ENCODE assay signal across 13 cellular contexts in genomic region chr2:134260726-134261125, GRCh38. TPM values are rescaled to one million over a fixed set of nuclear protein-coding genes. Genes with fewer than 3 reads are reported as not detected.
DNase-seq lines count a peak whose midpoint lies in the region; ATAC-seq and TF ChIP-seq lines count a peak whose summit lies in the region.
"Had no signal": no experiment of that assay in that cellular context is flagged by ENCODE, and none has a peak within 500 bp of the region (broad histone marks: within the 10 kb centered on the region; RNA-seq: fewer than 3 reads in every experiment).

No MANE protein-coding gene starts in this region.

- H3K36me3 Mint-ChIP-seq in GM23338 (ENCODE audit: low read depth) = no peaks in the 10 kb centered on the region; the same call in 2 of the 3 replicates

- H3K4me1 ChIP-seq in GM23338 (ENCODE audit: insufficient read depth) = peaks cover 15% of the 10 kb centered on the region
- H3K4me1 ChIP-seq in right cardiac atrium (ENCODE audit: control insufficient read depth, insufficient read depth, low read length) = peaks cover 36% of the 10 kb centered on the region
- H3K4me1 ChIP-seq in effector memory CD4-positive, alpha-beta T cell (ENCODE audit: control insufficient read depth, insufficient read depth, low read length, poor library complexity, severe bottlenecking) = peaks cover 59% of the 10 kb centered on the region

- H3K27me3 Mint-ChIP-seq in GM23338 (ENCODE audit: insufficient read depth, low read depth, poor library complexity) = no peaks in the 10 kb centered on the region

- H3K4me3 ChIP-seq in GM23338 = no peak overlapping the region
- H3K4me3 ChIP-seq in right cardiac atrium (ENCODE audit: low read length) = no peak overlapping the region
- no peak overlapping the region for H3K4me3 ChIP-seq in effector memory CD4-positive, alpha-beta T cell (ENCODE audit: insufficient read depth, low read depth, low read length, poor library complexity, severe bottlenecking)
- H3K4me3 ChIP-seq: sigmoid colon had no signal

- H3K9me3 ChIP-seq in right cardiac atrium (ENCODE audit: control insufficient read depth, low read length) = no peaks in the 10 kb centered on the region
- no peaks in the 10 kb centered on the region for H3K9me3 ChIP-seq in effector memory CD4-positive, alpha-beta T cell (ENCODE audit: control insufficient read depth, low read length)
- H3K9me3 ChIP-seq: sigmoid colon had no signal

- peak overlapping the region; percentile 31; the same call in 1 of the 2 replicates for H3K4me2 ChIP-seq in GM23338

- ATAC-seq in GM23338 = no peak
- ATAC-seq in right cardiac atrium = peak; percentile 11 to 27

- H2AFZ ChIP-seq in GM23338 = no peak overlapping the region

- no peaks in the 10 kb centered on the region for H3F3A ChIP-seq in GM23338 (replicated peaks; ENCODE audit: low read depth)

- TF ChIP-seq CTCF in GM23338 (conservative IDR thresholded peaks at IDR 0.05; ENCODE audit: low read depth in 2 of 2) = no peak

- no peak overlapping the region for H3K27ac ChIP-seq in GM23338 (ENCODE audit: low read depth)
- peak overlapping the region; percentile 79 for H3K27ac ChIP-seq in right cardiac atrium (ENCODE audit: low read length)
- H3K27ac ChIP-seq in temporal lobe (ENCODE audit: low read depth, low read length) = peak overlapping the region; percentile 91
- H3K27ac ChIP-seq in effector memory CD4-positive, alpha-beta T cell (ENCODE audit: insufficient read depth, low read length, poor library complexity, severe bottlenecking) = no peak overlapping the region
- H3K27ac ChIP-seq: sigmoid colon had no signal

- intact Hi-C loops in right cardiac atrium (cut with DNase I) = no loop called here

- H3K9me3 Mint-ChIP-seq in GM23338 = no peaks in the 10 kb centered on the region
- H3K9me3 Mint-ChIP-seq: activated T-cell treated with anti-CD3 and anti-CD28 coated beads, Interleukin-2, amount 50 U/mL, for 4 hours had no signal

- peaks cover 18% of the 10 kb centered on the region; the same call in 1 of the 2 replicates for H3K79me2 ChIP-seq in GM23338 (replicated peaks; ENCODE audit: insufficient read depth)

- H3K4me3 Mint-ChIP-seq in GM23338 = no peak overlapping the region
- H3K4me3 Mint-ChIP-seq: activated T-cell treated with anti-CD3 and anti-CD28 coated beads, Interleukin-2, amount 50 U/mL, for 4 hours had no signal

- no peaks in the 10 kb centered on the region for H3K9me2 ChIP-seq in GM23338 (ENCODE audit: insufficient read depth)

- no peak for DNase-seq in GM23338 (ENCODE audit: low spot score)
- DNase-seq in astrocyte of the hippocampus (ENCODE audit: low read depth, low spot score) = peak; percentile 94
- peak in 1 of 3 donors; percentile 26 for DNase-seq in right cardiac atrium
- DNase-seq in NCI-H446 treated with DMSO at 0.1 percent for 48 hours (lab: John Stamatoyannopoulos, UW) = no peak
- DNase-seq in effector memory CD4-positive, alpha-beta T cell = no peak
- no peak for DNase-seq in islet precursor cell
- no peak for DNase-seq in NCI-H1436 (lab: John Stamatoyannopoulos, UW)
- DNase-seq: activated T-cell treated with anti-CD3 and anti-CD28 coated beads, Interleukin-2, amount 50 U/mL, for 4 hours; GF-D8; NCI-H510A; sigmoid colon; T-helper 2 cell had no signal

- H3K27me3 ChIP-seq in GM23338 (ENCODE audit: insufficient read depth) (no peaks in the 10 kb centered on the region), right cardiac atrium (ENCODE audit: control insufficient read depth, insufficient read depth) (no peaks in the 10 kb centered on the region)
- no peaks in the 10 kb centered on the region for H3K27me3 ChIP-seq in effector memory CD4-positive, alpha-beta T cell (replicated peaks; ENCODE audit: control insufficient read depth, insufficient read depth, low read length, poor library complexity, severe bottlenecking)
- H3K27me3 ChIP-seq: sigmoid colon had no signal

- H3K4me1 Mint-ChIP-seq in GM23338 = peaks cover 25% of the 10 kb centered on the region

- no peak overlapping the region for H3K27ac Mint-ChIP-seq in GM23338

- peaks cover 7% of the 10 kb centered on the region for H4K20me1 ChIP-seq in GM23338 (replicated peaks; ENCODE audit: insufficient read depth)

- no peaks in the 10 kb centered on the region for H3K36me3 ChIP-seq in GM23338 (ENCODE audit: insufficient read depth)
- no peaks in the 10 kb centered on the region for H3K36me3 ChIP-seq in effector memory CD4-positive, alpha-beta T cell (ENCODE audit: control insufficient read depth, insufficient read depth, low read length)
- H3K36me3 ChIP-seq: sigmoid colon had no signal

- WGBS in right cardiac atrium = 44% methylated on average over 2 of the region's 2 CpGs

TF ChIP-seq in GM23338, 12 proteins besides CTCF, POLR2A, EP300 and RAD21 (continues in another document):
- TF ChIP-seq STAT1 (IDR thresholded peaks at IDR 0.05; ENCODE audit: unreplicated experiment) (no peak), POLR2AphosphoS5 (IDR thresholded peaks at IDR 0.05; ENCODE audit: low read depth) (no peak), EZH2 (IDR thresholded peaks at IDR 0.05; ENCODE audit: low read depth, unreplicated experiment) (no peak), ETS1 (IDR thresholded peaks at IDR 0.05) (no peak), EZH2phosphoT487 (IDR thresholded peaks at IDR 0.05; ENCODE audit: unreplicated experiment) (no peak), CREB1 (CRISPR knock-in tag; IDR thresholded peaks at IDR 0.05; ENCODE audit: low read depth) (no peak), NANOG (IDR thresholded peaks at IDR 0.05; ENCODE audit: borderline replicate concordance) (no peak), ZNF462 (CRISPR knock-in tag; IDR thresholded peaks at IDR 0.05) (no peak)

RNA-seq across cellular contexts. Expression of gene MGAT5, which starts 6.9 kb away (rescaled TPM):
- 25.4 and 27.6 TPM in 2 replicates for total RNA-seq in GM23338 (2014; rRNA removed; shearing (Covaris generic))
- polyA plus RNA-seq in GM23338 (2016; fragmentation: Nextera tagmentation; extraction: Ambion mirVana) (4.6 and 7.0 TPM in 2 replicates), right cardiac atrium (29.0 TPM)
- total RNA-seq in right cardiac atrium (100 to 1,000 TPM; 112 to 156 (median 134) TPM), temporal lobe (59.7 TPM)

Comparison
In these comparisons a context has a peak if more than half of its experiments do, and no peak if none do; other contexts are left out.
1. H3K27ac ChIP-seq: peak in right cardiac atrium (single experiment) and temporal lobe (single experiment); none in GM23338 (single experiment) and effector memory CD4-positive, alpha-beta T cell (single experiment).